ENCODE assay signal across 8 cellular contexts in genomic region chr3:106068795-106069194, GRCh38.
DNase-seq lines count a peak whose midpoint lies in the region; ATAC-seq, FAIRE-seq and TF ChIP-seq lines count a peak whose summit lies in the region.

No MANE protein-coding gene starts in this region.

- intact Hi-C loops in heart left ventricle (cut with DNase I) = no loop called here

- TF ChIP-seq POLR2A in heart left ventricle (IDR thresholded peaks at IDR 0.05) = no peak

- H3K4me1 ChIP-seq in heart left ventricle = peaks cover 0 to 21% (median 14%) of the 10 kb centered on the region in 12 donors
- H3K4me1 ChIP-seq in HAP-1 = no peaks in the 10 kb centered on the region

- peak overlapping the region in 11 of 12 donors; percentile 22 to 80 (median 50) for H3K27ac ChIP-seq in heart left ventricle

- TF ChIP-seq CTCF in GM12865 (IDR thresholded peaks at IDR 0.05; ENCODE audit: insufficient read depth, low read depth, low read length, missing control alignments) = no peak
- no peak for TF ChIP-seq CTCF in heart left ventricle (IDR thresholded peaks at IDR 0.05)

- H3K36me3 ChIP-seq in heart left ventricle (no peaks in the 10 kb centered on the region), HAP-1 (replicated peaks) (no peaks in the 10 kb centered on the region)

- H3K27me3 ChIP-seq in heart left ventricle (no peaks in the 10 kb centered on the region), HAP-1 (ENCODE audit: low read depth) (no peaks in the 10 kb centered on the region)

- DNase-seq in GM12865 (ENCODE audit: low read depth) (peak; percentile 62), heart left ventricle (no peak), HAP-1 (ENCODE audit: low spot score in 2 of 2) (no peak), COLO668 (lab: John Stamatoyannopoulos, UW; ENCODE audit: unreplicated experiment) (no peak), frontal cortex (ENCODE audit: low spot score in 2 of 2) (no peak), glomerular visceral epithelial cell (ENCODE audit: extremely low spot score) (no peak)

- FAIRE-seq in frontal cortex (lab: Jason Lieb, UNC) = no peak

- ATAC-seq in GM21390 (IDR thresholded peaks at IDR 0.05; ENCODE audit: unreplicated experiment) (peak; percentile 85), HG03565 (IDR thresholded peaks at IDR 0.05; ENCODE audit: unreplicated experiment) (peak; percentile 82), heart left ventricle (peak in 3 of 4 donors; percentile 69 to 84 (median 84))

- H3K9me3 ChIP-seq in heart left ventricle (peaks cover 0 to 12% (median 7%) of the 10 kb centered on the region in 12 donors), HAP-1 (no peaks in the 10 kb centered on the region)

- WGBS in heart left ventricle, 4 donors = 40 to 60% (median 52%) methylated on average over 2 of the region's 2 CpGs

- in situ Hi-C loops in HAP-1 (cut with MboI; ENCODE audit: low sequenced_read_pairs) = no loop called here

- H3K4me3 ChIP-seq in GM12865 (ENCODE audit: low read depth, low read length) (no peak overlapping the region), heart left ventricle (no peak overlapping the region), HAP-1 (no peak overlapping the region)
